Comparison of ENCODE assay signal across 12 cellular contexts in the genomic region with DNA sequence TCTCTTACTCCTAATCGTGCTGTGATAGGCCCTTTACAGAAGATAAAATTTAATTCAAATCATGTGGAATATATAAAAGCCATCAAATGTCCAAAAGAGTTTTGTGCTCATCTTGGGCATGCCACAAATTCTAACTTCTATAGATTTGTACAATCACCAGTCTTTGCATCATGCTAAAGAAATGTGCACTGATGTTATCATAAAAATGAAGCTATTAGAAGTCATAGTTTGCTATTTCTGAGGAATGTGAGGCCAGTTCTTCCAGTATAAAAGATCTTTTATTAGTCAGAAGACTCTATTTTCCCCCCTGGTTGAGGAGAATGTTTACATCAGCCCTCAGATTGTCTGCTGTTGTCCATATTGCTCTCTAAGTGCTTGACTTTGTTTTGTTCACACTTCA. TPM values are rescaled to one million over a fixed set of nuclear protein-coding genes. Genes with fewer than 3 reads are reported as not detected.
A peak's percentile ranks its signal among the peaks of the same experiment; 100 is the strongest.
DNase-seq lines count a peak whose midpoint lies in the region; ATAC-seq and TF ChIP-seq lines count a peak whose summit lies in the region.
"Had no signal": no experiment of that assay in that cellular context is flagged by ENCODE, and none has a peak within 500 bp of the region (broad histone marks: within the 10 kb centered on the region; RNA-seq: fewer than 3 reads in every experiment).

No MANE protein-coding gene starts in this region.

- no peak for TF ChIP-seq CTCF in mammary epithelial cell (conservative IDR thresholded peaks at IDR 0.05 in 1 of 2, IDR thresholded peaks at IDR 0.05 in 1 of 2; ENCODE audit: extremely low read depth in 1 of 2, insufficient read depth in 1 of 2, low read depth in 1 of 2, low read length in 2 of 2)
- TF ChIP-seq CTCF in dorsolateral prefrontal cortex (IDR thresholded peaks at IDR 0.05 in 54 of 56, conservative IDR thresholded peaks at IDR 0.05 in 2 of 56; ENCODE audit: low read depth in 1 of 56, partially characterized antibody in 56 of 56) = no peak

- no peaks in the 10 kb centered on the region for H3K9me3 ChIP-seq in mammary epithelial cell (replicated peaks; ENCODE audit: insufficient read depth, low read length)
- no peaks in the 10 kb centered on the region for H3K9me3 ChIP-seq in muscle layer of duodenum (ENCODE audit: control insufficient read depth in 1 of 2, low read length in 2 of 2)
- H3K9me3 ChIP-seq: BLaER1 had no signal

- H3K27ac ChIP-seq in ACC112 (ENCODE audit: low read depth, low read length) (peak overlapping the region; percentile 98), mammary epithelial cell (ENCODE audit: insufficient read depth, low read depth, low read length) (peak overlapping the region; percentile 99), muscle layer of duodenum (ENCODE audit: low read length) (peak overlapping the region; percentile 64), dorsolateral prefrontal cortex (no peak overlapping the region)
- H3K27ac ChIP-seq: BLaER1, cardiac muscle cell had no signal

- no TSS peak for BruUV-seq in mammary epithelial cell (replicated peaks; lab: Mats Ljungman, UMichigan)

- H3K27me3 ChIP-seq in ACC112 (ENCODE audit: insufficient read depth, low read length) (no peaks in the 10 kb centered on the region), mammary epithelial cell (ENCODE audit: insufficient read depth, low read length) (no peaks in the 10 kb centered on the region), muscle layer of duodenum (ENCODE audit: low read depth, low read length) (no peaks in the 10 kb centered on the region), dorsolateral prefrontal cortex (peaks cover 0 to 19% (median 0%) of the 10 kb centered on the region in 45 donors)
- H3K27me3 ChIP-seq: BLaER1, cardiac muscle cell had no signal

- no peaks in the 10 kb centered on the region for H4K20me1 ChIP-seq in mammary epithelial cell (ENCODE audit: insufficient read depth, low read length)
- H4K20me1 ChIP-seq: BLaER1 had no signal

- no peak for ATAC-seq in HG03159 (IDR thresholded peaks at IDR 0.05; ENCODE audit: unreplicated experiment)
- ATAC-seq in GM21717 (IDR thresholded peaks at IDR 0.05; ENCODE audit: unreplicated experiment) = no peak
- no peak for ATAC-seq in GM18519 (IDR thresholded peaks at IDR 0.05; ENCODE audit: low FRiP score, unreplicated experiment)

- peaks cover 22% of the 10 kb centered on the region for H3K36me3 ChIP-seq in ACC112 (ENCODE audit: insufficient read depth, low read length)
- peaks cover 17% of the 10 kb centered on the region for H3K36me3 ChIP-seq in mammary epithelial cell (ENCODE audit: insufficient read depth, low read length)
- peaks cover 7 to 8% of the 10 kb centered on the region in 2 donors for H3K36me3 ChIP-seq in muscle layer of duodenum (ENCODE audit: control insufficient read depth in 1 of 2, insufficient read depth in 2 of 2, low read length in 2 of 2)
- H3K36me3 ChIP-seq: cardiac muscle cell had no signal

- peak overlapping the region; percentile 99 for H3K9ac ChIP-seq in mammary epithelial cell (ENCODE audit: insufficient read depth, low read length)
- H3K9ac ChIP-seq: BLaER1 had no signal

- DNase-seq in HT1080 (ENCODE audit: low read depth) (peak; percentile 61), mammary epithelial cell (peak; percentile 68), dorsolateral prefrontal cortex (no peak)
- DNase-seq: hippocampal formation, NCI-H1417 had no signal

- dilution Hi-C loops in mammary epithelial cell (cut with HindIII; ENCODE audit: low sequenced_read_pairs) = no loop called here

- in situ Hi-C loops in mammary epithelial cell (cut with MboI; ENCODE audit: low sequenced_read_pairs in 2 of 2) = no loop called here

- H2AFZ ChIP-seq in ACC112 (ENCODE audit: low read length, unreplicated experiment) (no peak overlapping the region), mammary epithelial cell (ENCODE audit: low read depth, low read length) (no peak overlapping the region)

- H3K4me1 ChIP-seq in ACC112 (ENCODE audit: control insufficient read depth, insufficient read depth, low read length, unreplicated experiment) (peaks cover 50% of the 10 kb centered on the region), mammary epithelial cell (ENCODE audit: insufficient read depth, low read length) (peaks cover 57% of the 10 kb centered on the region), muscle layer of duodenum (ENCODE audit: control insufficient read depth in 1 of 2, insufficient read depth in 2 of 2, low read length in 2 of 2) (peaks cover 6 to 12% of the 10 kb centered on the region in 2 donors)

- H3K4me2 ChIP-seq in mammary epithelial cell (ENCODE audit: insufficient read depth, low read depth, low read length) = peak overlapping the region; percentile 97

- WGBS in mammary epithelial cell (ENCODE audit: low coverage, missing lambda C conversion rate) = 100% methylated on average over 1 of the region's 1 CpG

- H3K4me3 ChIP-seq in ACC112 (ENCODE audit: low read depth, low read length) (peak overlapping the region; percentile 95), mammary epithelial cell (replicated peaks in 1 of 3; ENCODE audit: insufficient read depth in 1 of 3, low read depth in 2 of 3, low read length in 3 of 3) (no peak overlapping the region), muscle layer of duodenum (ENCODE audit: low read depth in 1 of 2, low read length in 2 of 2) (no peak overlapping the region), dorsolateral prefrontal cortex (no peak overlapping the region)
- H3K4me3 ChIP-seq: BLaER1, cardiac muscle cell had no signal

- H3K79me2 ChIP-seq in ACC112 (ENCODE audit: control insufficient read depth, insufficient read depth, low read length, unreplicated experiment) = peaks cover 38% of the 10 kb centered on the region
- H3K79me2 ChIP-seq in mammary epithelial cell (ENCODE audit: insufficient read depth, low read length) = peaks cover 33% of the 10 kb centered on the region

- intact Hi-C loops in mammary epithelial cell (cut with micrococcal nuclease) (no loop called here), dorsolateral prefrontal cortex (cut with DNase I) (no loop called here)

- CTCF ChIA-PET in mammary epithelial cell (lab: Charles Lee; ENCODE audit: low non-redundant PET) = interaction anchor here (0.6 kb wide), 1 partner anchor 44 kb away, joined by 7 read pairs; no protein-coding TSS in a partner anchor

RNA-seq across cellular contexts. Expression of a gene that starts 2.1 kb away (rescaled TPM):
- 3,876 and 3,948 TPM in 2 replicates for total RNA-seq in HT1080 (2014; rRNA removed; shearing (Covaris generic))
- polyA plus RNA-seq in HT1080 (2015; cell fraction: cytosol; rRNA removed) = 3,764 and 3,966 TPM in 2 replicates
- polyA plus RNA-seq in HT1080 (2015; cell fraction: nucleus; rRNA removed) = 5,018 and 5,424 TPM in 2 replicates
- total RNA-seq in mammary epithelial cell = 1,000 to 10,000 TPM; 5,384 to 5,597 TPM
- polyA plus RNA-seq in mammary epithelial cell = 10,424 TPM
- polyA minus RNA-seq in mammary epithelial cell = 5,891 TPM
- 10 to 100 TPM; 10.1 to 90.4 (median 28.3) TPM for total RNA-seq in dorsolateral prefrontal cortex

Comparison
In these comparisons a context has a peak if more than half of its experiments do, and no peak if none do; other contexts are left out.
1. H3K27ac ChIP-seq: peak in ACC112 (single experiment), mammary epithelial cell (single experiment) and muscle layer of duodenum (single experiment); none in dorsolateral prefrontal cortex (0 of 59).
2. DNase-seq: peak in HT1080 (single experiment) and mammary epithelial cell (single experiment); none in dorsolateral prefrontal cortex (0 of 10).
3. RNA of a gene that starts 2.1 kb away (total RNA-seq): 5,384 to 5,597 TPM in mammary epithelial cell and 3,876 to 3,948 TPM in HT1080; 10.1 to 90.4 TPM in dorsolateral prefrontal cortex; every median in the first group is over 10 times any median in the second.